ENCODE assay signal across 10 cellular contexts in the genomic region with DNA sequence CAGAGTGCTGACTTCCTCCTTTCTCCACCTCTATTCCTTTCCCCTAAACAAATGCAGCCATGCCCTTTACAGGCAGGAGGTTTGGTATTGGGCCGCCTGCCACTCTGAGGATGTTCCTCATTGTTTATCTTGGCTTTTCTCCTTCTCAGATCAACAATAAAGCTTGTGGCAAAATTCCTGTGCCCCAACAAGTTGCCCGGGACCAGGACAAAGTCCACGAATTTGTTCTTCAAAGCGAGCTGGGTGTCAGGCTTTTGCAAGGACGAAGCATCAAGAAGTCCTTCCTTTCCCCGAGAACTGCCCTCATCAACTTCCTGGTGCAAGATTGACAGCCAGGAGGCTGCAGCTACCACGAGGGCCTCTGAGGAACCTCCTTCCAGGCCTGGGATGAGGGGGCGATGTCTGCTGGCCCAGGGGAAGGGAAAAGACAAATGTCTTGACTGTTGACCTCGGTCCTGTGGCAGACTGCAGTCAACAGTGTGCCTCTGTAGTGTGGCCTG. TPM values are rescaled to one million over a fixed set of nuclear protein-coding genes. Genes with fewer than 3 reads are reported as not detected.
DNase-seq lines count a peak whose midpoint lies in the region; ATAC-seq, FAIRE-seq and TF ChIP-seq lines count a peak whose summit lies in the region.
"Had no signal": no experiment of that assay in that cellular context is flagged by ENCODE, and none has a peak within 500 bp of the region (broad histone marks: within the 10 kb centered on the region; RNA-seq: fewer than 3 reads in every experiment).

No MANE protein-coding gene starts in this region.

- H3K27ac Mint-ChIP-seq in memory B cell (peak overlapping the region; percentile 18), Calu3 (ENCODE audit: unreplicated experiment) (no peak overlapping the region)
- H3K27ac Mint-ChIP-seq: activated naive CD4-positive, alpha-beta T cell treated with anti-CD3 and anti-CD28 coated beads for 36 hours had no signal

- TF ChIP-seq EP300 in K562 (IDR thresholded peaks at IDR 0.05; ENCODE audit: low read length) = no peak

- H3K9me1 ChIP-seq in K562 (ENCODE audit: control insufficient read depth, insufficient read depth, low read length) = no peaks in the 10 kb centered on the region

- H3K27me3 ChIP-seq in heart left ventricle (no peaks in the 10 kb centered on the region), K562 (ENCODE audit: control insufficient read depth in 2 of 2, insufficient read depth in 2 of 2, low read length in 2 of 2) (no peaks in the 10 kb centered on the region)

- H3K4me3 Mint-ChIP-seq in memory B cell (no peak overlapping the region), Calu3 (ENCODE audit: low read depth, unreplicated experiment) (no peak overlapping the region)
- H3K4me3 Mint-ChIP-seq: activated naive CD4-positive, alpha-beta T cell treated with anti-CD3 and anti-CD28 coated beads for 36 hours had no signal

- no peaks in the 10 kb centered on the region for H3K27me3 Mint-ChIP-seq in memory B cell
- no peaks in the 10 kb centered on the region for H3K27me3 Mint-ChIP-seq in Calu3 (ENCODE audit: unreplicated experiment)

- in situ Hi-C loops in K562 (cut with MboI) = no loop called here

- WGBS in heart left ventricle, 4 donors = 78 to 81% (median 80%) methylated on average over 9 of the region's 9 CpGs
- WGBS in K562 (ENCODE audit: insufficient coverage, low coverage, missing lambda C conversion rate) = 65% methylated on average over 8 of the region's 9 CpGs

- TF ChIP-seq RAD21 in K562 (CRISPR knock-in tag; conservative IDR thresholded peaks at IDR 0.05 in 1 of 2, IDR thresholded peaks at IDR 0.05 in 1 of 2) = no peak

- no peak overlapping the region for H3K4me2 ChIP-seq in K562 (ENCODE audit: insufficient read depth, low read length)

- H3K9ac ChIP-seq in K562 (ENCODE audit: insufficient read depth in 1 of 2, low read depth in 2 of 2, low read length in 2 of 2) = peak overlapping the region in 1 of 2 experiments; percentile 38; a peak in 2 of 4 replicates

- H4K20me1 ChIP-seq in K562 (replicated peaks; ENCODE audit: control insufficient read depth, insufficient read depth, low read length) = no peaks in the 10 kb centered on the region

- TF ChIP-seq POLR2A in heart left ventricle (IDR thresholded peaks at IDR 0.05) (no peak), K562 (conservative IDR thresholded peaks at IDR 0.05) (no peak)

- FAIRE-seq in K562 (lab: Jason Lieb, UNC) = no peak

- peaks cover 6% of the 10 kb centered on the region for H3K4me1 Mint-ChIP-seq in memory B cell
- peaks cover 19% of the 10 kb centered on the region for H3K4me1 Mint-ChIP-seq in Calu3 (ENCODE audit: low read depth, unreplicated experiment)

- H3K36me3 ChIP-seq in heart left ventricle = peaks cover 0 to 8% (median 0%) of the 10 kb centered on the region in 9 donors
- H3K36me3 ChIP-seq in K562 (ENCODE audit: control insufficient read depth, insufficient read depth, low read length) = peaks cover 23% of the 10 kb centered on the region; the same call in 2 of the 3 replicates

- H3K27ac ChIP-seq in heart left ventricle = peak overlapping the region in 10 of 12 donors; percentile 16 to 83 (median 50)
- H3K27ac ChIP-seq in K562 (ENCODE audit: extremely low read depth, low read depth, low read length) = no peak overlapping the region; the same call in 2 of the 3 replicates
- peak overlapping the region; percentile 21 for H3K27ac ChIP-seq in temporal lobe (ENCODE audit: low read depth, low read length)

- ATAC-seq in heart left ventricle (no peak), left cardiac atrium (no peak), K562 (no peak), memory B cell (ENCODE audit: low read depth) (no peak), HG02852 (IDR thresholded peaks at IDR 0.05; ENCODE audit: unreplicated experiment) (no peak)

- H3K79me2 ChIP-seq in K562 (ENCODE audit: control insufficient read depth, insufficient read depth, low read length) = no peaks in the 10 kb centered on the region

- TF ChIP-seq CTCF in heart left ventricle (IDR thresholded peaks at IDR 0.05) (no peak), K562 (IDR thresholded peaks at IDR 0.05 in 2 of 3, conservative IDR thresholded peaks at IDR 0.05 in 1 of 3; ENCODE audit: insufficient read depth in 2 of 3, low read depth in 1 of 3, low read length in 3 of 3) (no peak), Calu3 (IDR thresholded peaks at IDR 0.05; ENCODE audit: unreplicated experiment) (no peak)

- H3K9me3 ChIP-seq in heart left ventricle = no peaks in the 10 kb centered on the region
- no peaks in the 10 kb centered on the region for H3K9me3 ChIP-seq in K562 (replicated peaks; ENCODE audit: control insufficient read depth, insufficient read depth, low read depth, low read length)

- DNase-seq in heart left ventricle (no peak), left cardiac atrium (no peak), K562 (ENCODE audit: extremely low read depth in 1 of 4, low spot score in 3 of 4) (no peak), memory B cell (ENCODE audit: low spot score in 2 of 2) (no peak), RPMI8226 (no peak), Calu3 (no peak)
- DNase-seq: DMS79 treated with DMSO at 0.1 percent for 48 hours had no signal

- H3K36me3 Mint-ChIP-seq in memory B cell = peaks cover 4% of the 10 kb centered on the region
- peaks cover 19% of the 10 kb centered on the region for H3K36me3 Mint-ChIP-seq in Calu3 (ENCODE audit: insufficient read depth, unreplicated experiment)

- POLR2A ChIA-PET in K562 (lab: Yijun Ruan, JAX) = interaction anchor here (0.6 to 0.8 kb wide), 3 partner anchors 24 to 30 kb away, joined by 3 read pairs; no protein-coding TSS in a partner anchor

- peaks cover 6 to 87% (median 42%) of the 10 kb centered on the region in 12 donors for H3K4me1 ChIP-seq in heart left ventricle
- H3K4me1 ChIP-seq in K562 (replicated peaks in 1 of 2; ENCODE audit: control insufficient read depth in 2 of 2, insufficient read depth in 2 of 2, low read length in 2 of 2) = peaks cover 28 to 54% of the 10 kb centered on the region in 2 experiments

- CTCF ChIA-PET in K562 (lab: Yijun Ruan, JAX; ENCODE audit: low intra/inter-chr PET ratio) = no interaction called here
- CTCF ChIA-PET in Calu3 (lab: Charles Lee) = interaction anchor here (0.6 kb wide), 2 partner anchors 113 to 706 kb away, joined by 4 to 7 read pairs; no protein-coding TSS in a partner anchor

- H3K9me3 Mint-ChIP-seq in memory B cell (no peaks in the 10 kb centered on the region), Calu3 (ENCODE audit: low read depth, unreplicated experiment) (no peaks in the 10 kb centered on the region)
- H3K9me3 Mint-ChIP-seq: activated naive CD4-positive, alpha-beta T cell treated with anti-CD3 and anti-CD28 coated beads for 36 hours had no signal

- intact Hi-C loops in heart left ventricle (cut with DNase I) = loop anchor here in 1 of 10 donors (5.0 kb wide), 1 partner anchor 35 kb away; no protein-coding TSS in a partner anchor
- intact Hi-C loops in left cardiac atrium (cut with DNase I) = no loop called here
- intact Hi-C loops in K562 (cut with micrococcal nuclease) = loop anchor here (2.0 to 5.0 kb wide), 4 partner anchors 36 to 320 kb away; partner anchors contain the start of gene TMEM158
- intact Hi-C loops in Calu3 (cut with micrococcal nuclease; ENCODE audit: unreplicated experiment) = no loop called here

- H3K4me3 ChIP-seq in heart left ventricle (no peak overlapping the region), K562 (no peak overlapping the region)

- BruUV-seq in K562 (replicated peaks; lab: Mats Ljungman, UMichigan) (no TSS peak), Calu3 (replicated peaks; lab: Mats Ljungman, UMichigan) (no TSS peak)

- no peak overlapping the region for H2AFZ ChIP-seq in K562 (ENCODE audit: low read depth, low read length)

TF ChIP-seq in K562, 482 proteins besides CTCF, POLR2A, EP300 and RAD21:
- TF ChIP-seq, protein P1, sequence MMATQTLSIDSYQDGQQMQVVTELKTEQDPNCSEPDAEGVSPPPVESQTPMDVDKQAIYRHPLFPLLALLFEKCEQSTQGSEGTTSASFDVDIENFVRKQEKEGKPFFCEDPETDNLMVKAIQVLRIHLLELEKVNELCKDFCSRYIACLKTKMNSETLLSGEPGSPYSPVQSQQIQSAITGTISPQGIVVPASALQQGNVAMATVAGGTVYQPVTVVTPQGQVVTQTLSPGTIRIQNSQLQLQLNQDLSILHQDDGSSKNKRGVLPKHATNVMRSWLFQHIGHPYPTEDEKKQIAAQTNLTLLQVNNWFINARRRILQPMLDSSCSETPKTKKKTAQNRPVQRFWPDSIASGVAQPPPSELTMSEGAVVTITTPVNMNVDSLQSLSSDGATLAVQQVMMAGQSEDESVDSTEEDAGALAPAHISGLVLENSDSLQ (IDR thresholded peaks at IDR 0.05) = peak; percentile 40; the same call in 1 of the 2 replicates
- TF ChIP-seq SPI1 (IDR thresholded peaks at IDR 0.05; ENCODE audit: borderline replicate concordance, low read depth, low read length) = 0 out of 2 replicates have a peak, but pooled peaks have one; percentile 46
- TF ChIP-seq ZNF316 (IDR thresholded peaks at IDR 0.05) = no peak
TF ChIP-seq in K562: peak in this region for 2.

RNA-seq across cellular contexts. Expression of gene LIMD1, which starts 47.3 kb away (rescaled TPM):
- 10 to 100 TPM; 24.8 to 42.8 (median 32.9) TPM for total RNA-seq in heart left ventricle
- polyA plus RNA-seq in heart left ventricle = 10 to 100 TPM; 14.4 to 17.7 TPM
- total RNA-seq in left cardiac atrium = 10 to 100 TPM; 20.5 to 22.8 TPM
- total RNA-seq in K562 (2011; cell fraction: chromatin; rRNA removed; ENCODE audit: low replicate concordance) = 68.0 and 142 TPM in 2 replicates
- total RNA-seq in K562 (2011; cell fraction: nucleolus; rRNA removed) = 68.2 and 70.8 TPM in 2 replicates
- total RNA-seq in K562 (2011; cell fraction: nucleoplasm; rRNA removed) = 73.4 and 82.1 TPM in 2 replicates
- 12.4 and 19.0 TPM in 2 replicates for total RNA-seq in K562 (2014; rRNA removed)
- 12.9 and 15.4 TPM in 2 replicates for total RNA-seq in K562 (2014; rRNA removed; fragmentation: Illumina TruSeq; extraction: Trizol)
- total RNA-seq in K562 (2015; rRNA removed; fragmentation: Illumina TruSeq; extraction: Trizol) = 15.8 and 17.7 TPM in 2 replicates
- 31.2 and 34.5 TPM in 2 replicates for total RNA-seq in K562 (2021)
- 21.2 and 25.8 TPM in 2 replicates for polyA plus RNA-seq in K562 (2011; rRNA removed)
- 17.5 and 23.9 TPM in 2 replicates for polyA plus RNA-seq in K562 (2011; cell fraction: cytosol; rRNA removed)
- 64.7 and 116 TPM in 2 replicates for polyA plus RNA-seq in K562 (2011; cell fraction: nucleus; rRNA removed)
- 16.4 and 17.1 TPM in 2 replicates for polyA plus RNA-seq in K562 (2012)
- 15.7 and 16.9 TPM in 2 replicates for polyA plus RNA-seq in K562 (2014; fragmentation: Illumina TruSeq; extraction: Trizol)
- polyA plus RNA-seq in K562 (2014; fragmentation: Nextera tagmentation; extraction: Ambion mirVana) = 1 to 10 TPM; 1.3 to 1.4 TPM
- 15.6 and 17.5 TPM in 2 replicates for polyA plus RNA-seq in K562 (2014; rRNA removed)
- 20.8 and 31.8 TPM in 2 replicates for polyA minus RNA-seq in K562 (2011; rRNA and poly(A)+ RNA removed)
- 22.5 and 23.9 TPM in 2 replicates for polyA minus RNA-seq in K562 (2011; cell fraction: cytosol; rRNA and poly(A)+ RNA removed)
- polyA minus RNA-seq in K562 (2011; cell fraction: nucleus; rRNA and poly(A)+ RNA removed) = 27.7 and 31.9 TPM in 2 replicates
- 6.1 TPM for total RNA-seq in temporal lobe
- 38.7 and 39.8 TPM in 2 replicates for total RNA-seq in Calu3 (2022)
